In the genomic region with DNA sequence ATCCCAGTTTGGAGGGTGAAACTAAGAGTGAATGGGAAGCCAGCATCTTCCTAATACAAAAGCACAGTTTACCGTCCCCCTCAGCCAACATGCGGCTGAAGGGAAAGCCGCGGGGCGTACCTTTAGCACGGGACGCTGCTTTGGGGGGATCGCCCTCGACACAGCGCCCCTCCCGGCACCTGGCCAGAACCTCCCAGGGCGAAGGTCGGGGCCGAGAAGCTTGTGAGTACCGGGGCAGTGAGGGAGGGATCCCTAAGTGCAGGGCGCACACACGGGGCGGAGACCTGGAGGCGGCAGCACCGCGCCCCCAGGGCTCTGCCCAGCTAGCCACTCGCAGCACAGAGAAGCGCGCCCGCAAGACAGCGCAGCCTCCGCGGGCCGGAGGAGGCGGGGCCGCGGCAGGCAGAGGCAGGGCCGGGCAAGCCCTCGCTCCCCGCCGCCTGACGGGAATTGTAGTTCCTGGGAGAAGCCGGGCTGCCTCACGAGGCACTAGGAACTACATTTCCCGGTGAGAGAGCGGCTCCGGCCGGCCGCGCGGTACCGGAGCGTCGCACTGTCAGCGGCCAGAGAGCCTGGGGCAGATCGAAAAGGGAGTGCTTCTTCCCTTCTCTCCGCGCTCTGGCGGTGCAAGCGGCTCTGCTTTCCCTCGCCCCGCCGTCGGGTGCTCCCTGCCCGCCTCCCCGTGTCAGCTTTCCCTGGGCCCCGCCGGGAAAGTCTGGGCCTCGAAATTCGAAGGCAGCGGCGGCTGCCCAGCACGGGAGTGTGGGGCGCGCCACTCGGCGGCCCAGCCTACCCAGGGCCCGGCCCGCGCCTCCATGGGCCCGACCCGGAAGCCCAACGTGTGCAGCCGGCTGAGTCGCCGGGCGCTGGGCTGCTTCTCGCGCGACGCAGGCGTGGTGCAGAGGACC, we compare ENCODE assay signal across 1 cellular context.
TF ChIP-seq lines count a peak whose summit lies in the region.

A gene with protein sequence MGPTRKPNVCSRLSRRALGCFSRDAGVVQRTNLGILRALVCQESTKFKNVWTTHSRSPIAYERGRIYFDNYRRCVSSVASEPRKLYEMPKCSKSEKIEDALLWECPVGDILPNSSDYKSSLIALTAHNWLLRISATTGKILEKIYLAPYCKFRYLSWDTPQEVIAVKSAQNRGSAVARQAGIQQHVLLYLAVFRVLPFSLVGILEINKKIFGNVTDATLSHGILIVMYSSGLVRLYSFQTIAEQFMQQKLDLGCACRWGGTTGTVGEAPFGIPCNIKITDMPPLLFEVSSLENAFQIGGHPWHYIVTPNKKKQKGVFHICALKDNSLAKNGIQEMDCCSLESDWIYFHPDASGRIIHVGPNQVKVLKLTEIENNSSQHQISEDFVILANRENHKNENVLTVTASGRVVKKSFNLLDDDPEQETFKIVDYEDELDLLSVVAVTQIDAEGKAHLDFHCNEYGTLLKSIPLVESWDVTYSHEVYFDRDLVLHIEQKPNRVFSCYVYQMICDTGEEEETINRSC (plus strand): TSS at position 464 of the 908 bp plus-strand sequence. CDS start 352 bp downstream, at position 816.
A gene with protein sequence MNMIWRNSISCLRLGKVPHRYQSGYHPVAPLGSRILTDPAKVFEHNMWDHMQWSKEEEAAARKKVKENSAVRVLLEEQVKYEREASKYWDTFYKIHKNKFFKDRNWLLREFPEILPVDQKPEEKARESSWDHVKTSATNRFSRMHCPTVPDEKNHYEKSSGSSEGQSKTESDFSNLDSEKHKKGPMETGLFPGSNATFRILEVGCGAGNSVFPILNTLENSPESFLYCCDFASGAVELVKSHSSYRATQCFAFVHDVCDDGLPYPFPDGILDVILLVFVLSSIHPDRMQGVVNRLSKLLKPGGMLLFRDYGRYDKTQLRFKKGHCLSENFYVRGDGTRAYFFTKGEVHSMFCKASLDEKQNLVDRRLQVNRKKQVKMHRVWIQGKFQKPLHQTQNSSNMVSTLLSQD (minus strand): TSS at position 228 of the 908 bp plus-strand sequence. CDS start 41,805 bp downstream, outside the sequence.

TF ChIP-seq in K562, 482 proteins besides CTCF, POLR2A, EP300 and RAD21 (continued from another document and continues in another):
- TF ChIP-seq, protein P1, sequence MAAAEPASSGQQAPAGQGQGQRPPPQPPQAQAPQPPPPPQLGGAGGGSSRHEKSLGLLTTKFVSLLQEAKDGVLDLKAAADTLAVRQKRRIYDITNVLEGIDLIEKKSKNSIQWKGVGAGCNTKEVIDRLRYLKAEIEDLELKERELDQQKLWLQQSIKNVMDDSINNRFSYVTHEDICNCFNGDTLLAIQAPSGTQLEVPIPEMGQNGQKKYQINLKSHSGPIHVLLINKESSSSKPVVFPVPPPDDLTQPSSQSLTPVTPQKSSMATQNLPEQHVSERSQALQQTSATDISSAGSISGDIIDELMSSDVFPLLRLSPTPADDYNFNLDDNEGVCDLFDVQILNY (CRISPR knock-in tag; IDR thresholded peaks at IDR 0.05) = no peak
- TF ChIP-seq CBX8 (IDR thresholded peaks at IDR 0.05; ENCODE audit: borderline replicate concordance, extremely low read depth, low read depth, low read length, poor library complexity, severe bottlenecking) = no peak
- peak; percentile 99 for TF ChIP-seq POLR2G (IDR thresholded peaks at IDR 0.05; ENCODE audit: low read depth, low read length)
- TF ChIP-seq TCFL5 (CRISPR knock-in tag; conservative IDR thresholded peaks at IDR 0.05) = peak; percentile 52; the same call in 1 of the 2 replicates
- peak; percentile 99 for TF ChIP-seq EP400 (IDR thresholded peaks at IDR 0.05)
- no peak for TF ChIP-seq RFX5 (IDR thresholded peaks at IDR 0.05; ENCODE audit: low read depth, low read length)
- peak; percentile 16; the same call in 1 of the 2 replicates for TF ChIP-seq ATF1 (CRISPR knock-in tag; IDR thresholded peaks at IDR 0.05)
- TF ChIP-seq ATF1 (tag; IDR thresholded peaks at IDR 0.05) = peak; percentile 88
- no peak for TF ChIP-seq MTF1 (CRISPR knock-in tag; IDR thresholded peaks at IDR 0.05; ENCODE audit: borderline replicate concordance)
- TF ChIP-seq, protein P2, sequence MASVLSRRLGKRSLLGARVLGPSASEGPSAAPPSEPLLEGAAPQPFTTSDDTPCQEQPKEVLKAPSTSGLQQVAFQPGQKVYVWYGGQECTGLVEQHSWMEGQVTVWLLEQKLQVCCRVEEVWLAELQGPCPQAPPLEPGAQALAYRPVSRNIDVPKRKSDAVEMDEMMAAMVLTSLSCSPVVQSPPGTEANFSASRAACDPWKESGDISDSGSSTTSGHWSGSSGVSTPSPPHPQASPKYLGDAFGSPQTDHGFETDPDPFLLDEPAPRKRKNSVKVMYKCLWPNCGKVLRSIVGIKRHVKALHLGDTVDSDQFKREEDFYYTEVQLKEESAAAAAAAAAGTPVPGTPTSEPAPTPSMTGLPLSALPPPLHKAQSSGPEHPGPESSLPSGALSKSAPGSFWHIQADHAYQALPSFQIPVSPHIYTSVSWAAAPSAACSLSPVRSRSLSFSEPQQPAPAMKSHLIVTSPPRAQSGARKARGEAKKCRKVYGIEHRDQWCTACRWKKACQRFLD (CRISPR knock-in tag; IDR thresholded peaks at IDR 0.05) = peak; percentile 54
- TF ChIP-seq TFAM (CRISPR knock-in tag; conservative IDR thresholded peaks at IDR 0.05) = no peak
- TF ChIP-seq ARID1B (IDR thresholded peaks at IDR 0.05) = no peak; the same call in 1 of the 2 replicates
- TF ChIP-seq RHOXF2B (CRISPR knock-in tag; conservative IDR thresholded peaks at IDR 0.05) = 0 out of 2 replicates have a peak, but pooled peaks have one; percentile 76
- TF ChIP-seq RBM17 (IDR thresholded peaks at IDR 0.05; ENCODE audit: borderline replicate concordance, low read depth, low read length) = no peak
- TF ChIP-seq, protein P3, sequence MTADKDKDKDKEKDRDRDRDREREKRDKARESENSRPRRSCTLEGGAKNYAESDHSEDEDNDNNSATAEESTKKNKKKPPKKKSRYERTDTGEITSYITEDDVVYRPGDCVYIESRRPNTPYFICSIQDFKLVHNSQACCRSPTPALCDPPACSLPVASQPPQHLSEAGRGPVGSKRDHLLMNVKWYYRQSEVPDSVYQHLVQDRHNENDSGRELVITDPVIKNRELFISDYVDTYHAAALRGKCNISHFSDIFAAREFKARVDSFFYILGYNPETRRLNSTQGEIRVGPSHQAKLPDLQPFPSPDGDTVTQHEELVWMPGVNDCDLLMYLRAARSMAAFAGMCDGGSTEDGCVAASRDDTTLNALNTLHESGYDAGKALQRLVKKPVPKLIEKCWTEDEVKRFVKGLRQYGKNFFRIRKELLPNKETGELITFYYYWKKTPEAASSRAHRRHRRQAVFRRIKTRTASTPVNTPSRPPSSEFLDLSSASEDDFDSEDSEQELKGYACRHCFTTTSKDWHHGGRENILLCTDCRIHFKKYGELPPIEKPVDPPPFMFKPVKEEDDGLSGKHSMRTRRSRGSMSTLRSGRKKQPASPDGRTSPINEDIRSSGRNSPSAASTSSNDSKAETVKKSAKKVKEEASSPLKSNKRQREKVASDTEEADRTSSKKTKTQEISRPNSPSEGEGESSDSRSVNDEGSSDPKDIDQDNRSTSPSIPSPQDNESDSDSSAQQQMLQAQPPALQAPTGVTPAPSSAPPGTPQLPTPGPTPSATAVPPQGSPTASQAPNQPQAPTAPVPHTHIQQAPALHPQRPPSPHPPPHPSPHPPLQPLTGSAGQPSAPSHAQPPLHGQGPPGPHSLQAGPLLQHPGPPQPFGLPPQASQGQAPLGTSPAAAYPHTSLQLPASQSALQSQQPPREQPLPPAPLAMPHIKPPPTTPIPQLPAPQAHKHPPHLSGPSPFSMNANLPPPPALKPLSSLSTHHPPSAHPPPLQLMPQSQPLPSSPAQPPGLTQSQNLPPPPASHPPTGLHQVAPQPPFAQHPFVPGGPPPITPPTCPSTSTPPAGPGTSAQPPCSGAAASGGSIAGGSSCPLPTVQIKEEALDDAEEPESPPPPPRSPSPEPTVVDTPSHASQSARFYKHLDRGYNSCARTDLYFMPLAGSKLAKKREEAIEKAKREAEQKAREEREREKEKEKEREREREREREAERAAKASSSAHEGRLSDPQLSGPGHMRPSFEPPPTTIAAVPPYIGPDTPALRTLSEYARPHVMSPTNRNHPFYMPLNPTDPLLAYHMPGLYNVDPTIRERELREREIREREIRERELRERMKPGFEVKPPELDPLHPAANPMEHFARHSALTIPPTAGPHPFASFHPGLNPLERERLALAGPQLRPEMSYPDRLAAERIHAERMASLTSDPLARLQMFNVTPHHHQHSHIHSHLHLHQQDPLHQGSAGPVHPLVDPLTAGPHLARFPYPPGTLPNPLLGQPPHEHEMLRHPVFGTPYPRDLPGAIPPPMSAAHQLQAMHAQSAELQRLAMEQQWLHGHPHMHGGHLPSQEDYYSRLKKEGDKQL (CRISPR knock-in tag; IDR thresholded peaks at IDR 0.05; ENCODE audit: borderline replicate concordance) = peak; percentile 93; the same call in 1 of the 2 replicates
- TF ChIP-seq KAT7 (CRISPR knock-in tag; IDR thresholded peaks at IDR 0.05; ENCODE audit: borderline replicate concordance) = peak; percentile 91
- TF ChIP-seq RBFOX2 (IDR thresholded peaks at IDR 0.05; ENCODE audit: low read depth, low read length) = peak; percentile 99
- peak; percentile 93 for TF ChIP-seq OTX1 (CRISPR knock-in tag; IDR thresholded peaks at IDR 0.05)
- TF ChIP-seq RBBP5 (IDR thresholded peaks at IDR 0.05; ENCODE audit: borderline replicate concordance, insufficient read depth, low read length, poor library complexity, severe bottlenecking) = peak; percentile 98
- TF ChIP-seq, protein P4, sequence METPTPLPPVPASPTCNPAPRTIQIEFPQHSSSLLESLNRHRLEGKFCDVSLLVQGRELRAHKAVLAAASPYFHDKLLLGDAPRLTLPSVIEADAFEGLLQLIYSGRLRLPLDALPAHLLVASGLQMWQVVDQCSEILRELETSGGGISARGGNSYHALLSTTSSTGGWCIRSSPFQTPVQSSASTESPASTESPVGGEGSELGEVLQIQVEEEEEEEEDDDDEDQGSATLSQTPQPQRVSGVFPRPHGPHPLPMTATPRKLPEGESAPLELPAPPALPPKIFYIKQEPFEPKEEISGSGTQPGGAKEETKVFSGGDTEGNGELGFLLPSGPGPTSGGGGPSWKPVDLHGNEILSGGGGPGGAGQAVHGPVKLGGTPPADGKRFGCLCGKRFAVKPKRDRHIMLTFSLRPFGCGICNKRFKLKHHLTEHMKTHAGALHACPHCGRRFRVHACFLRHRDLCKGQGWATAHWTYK (CRISPR knock-in tag; IDR thresholded peaks at IDR 0.05) = peak; percentile 89
- TF ChIP-seq FOXA3 (CRISPR knock-in tag; conservative IDR thresholded peaks at IDR 0.05 in 1 of 2, IDR thresholded peaks at IDR 0.05 in 1 of 2) = peak in 1 of 2 experiments; percentile 78; a peak in 1 of 4 replicates
- TF ChIP-seq ZBTB7A (IDR thresholded peaks at IDR 0.05; ENCODE audit: borderline replicate concordance, control insufficient read depth, low read depth, low read length) = peak; percentile 95
- TF ChIP-seq, protein P5, sequence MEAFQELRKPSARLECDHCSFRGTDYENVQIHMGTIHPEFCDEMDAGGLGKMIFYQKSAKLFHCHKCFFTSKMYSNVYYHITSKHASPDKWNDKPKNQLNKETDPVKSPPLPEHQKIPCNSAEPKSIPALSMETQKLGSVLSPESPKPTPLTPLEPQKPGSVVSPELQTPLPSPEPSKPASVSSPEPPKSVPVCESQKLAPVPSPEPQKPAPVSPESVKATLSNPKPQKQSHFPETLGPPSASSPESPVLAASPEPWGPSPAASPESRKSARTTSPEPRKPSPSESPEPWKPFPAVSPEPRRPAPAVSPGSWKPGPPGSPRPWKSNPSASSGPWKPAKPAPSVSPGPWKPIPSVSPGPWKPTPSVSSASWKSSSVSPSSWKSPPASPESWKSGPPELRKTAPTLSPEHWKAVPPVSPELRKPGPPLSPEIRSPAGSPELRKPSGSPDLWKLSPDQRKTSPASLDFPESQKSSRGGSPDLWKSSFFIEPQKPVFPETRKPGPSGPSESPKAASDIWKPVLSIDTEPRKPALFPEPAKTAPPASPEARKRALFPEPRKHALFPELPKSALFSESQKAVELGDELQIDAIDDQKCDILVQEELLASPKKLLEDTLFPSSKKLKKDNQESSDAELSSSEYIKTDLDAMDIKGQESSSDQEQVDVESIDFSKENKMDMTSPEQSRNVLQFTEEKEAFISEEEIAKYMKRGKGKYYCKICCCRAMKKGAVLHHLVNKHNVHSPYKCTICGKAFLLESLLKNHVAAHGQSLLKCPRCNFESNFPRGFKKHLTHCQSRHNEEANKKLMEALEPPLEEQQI (IDR thresholded peaks at IDR 0.05) = peak; percentile 99
- TF ChIP-seq, protein P6, sequence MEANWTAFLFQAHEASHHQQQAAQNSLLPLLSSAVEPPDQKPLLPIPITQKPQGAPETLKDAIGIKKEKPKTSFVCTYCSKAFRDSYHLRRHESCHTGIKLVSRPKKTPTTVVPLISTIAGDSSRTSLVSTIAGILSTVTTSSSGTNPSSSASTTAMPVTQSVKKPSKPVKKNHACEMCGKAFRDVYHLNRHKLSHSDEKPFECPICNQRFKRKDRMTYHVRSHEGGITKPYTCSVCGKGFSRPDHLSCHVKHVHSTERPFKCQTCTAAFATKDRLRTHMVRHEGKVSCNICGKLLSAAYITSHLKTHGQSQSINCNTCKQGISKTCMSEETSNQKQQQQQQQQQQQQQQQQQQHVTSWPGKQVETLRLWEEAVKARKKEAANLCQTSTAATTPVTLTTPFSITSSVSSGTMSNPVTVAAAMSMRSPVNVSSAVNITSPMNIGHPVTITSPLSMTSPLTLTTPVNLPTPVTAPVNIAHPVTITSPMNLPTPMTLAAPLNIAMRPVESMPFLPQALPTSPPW (CRISPR knock-in tag; IDR thresholded peaks at IDR 0.05) = peak; percentile 82
- TF ChIP-seq POLR2B (IDR thresholded peaks at IDR 0.05; ENCODE audit: low read depth, partially characterized antibody) = peak; percentile 85
- peak; percentile 35; the same call in 1 of the 2 replicates for TF ChIP-seq HLTF (IDR thresholded peaks at IDR 0.05)
- peak; percentile 53 for TF ChIP-seq MBD2 (IDR thresholded peaks at IDR 0.05; ENCODE audit: borderline replicate concordance, low read depth)
- TF ChIP-seq, protein P7, sequence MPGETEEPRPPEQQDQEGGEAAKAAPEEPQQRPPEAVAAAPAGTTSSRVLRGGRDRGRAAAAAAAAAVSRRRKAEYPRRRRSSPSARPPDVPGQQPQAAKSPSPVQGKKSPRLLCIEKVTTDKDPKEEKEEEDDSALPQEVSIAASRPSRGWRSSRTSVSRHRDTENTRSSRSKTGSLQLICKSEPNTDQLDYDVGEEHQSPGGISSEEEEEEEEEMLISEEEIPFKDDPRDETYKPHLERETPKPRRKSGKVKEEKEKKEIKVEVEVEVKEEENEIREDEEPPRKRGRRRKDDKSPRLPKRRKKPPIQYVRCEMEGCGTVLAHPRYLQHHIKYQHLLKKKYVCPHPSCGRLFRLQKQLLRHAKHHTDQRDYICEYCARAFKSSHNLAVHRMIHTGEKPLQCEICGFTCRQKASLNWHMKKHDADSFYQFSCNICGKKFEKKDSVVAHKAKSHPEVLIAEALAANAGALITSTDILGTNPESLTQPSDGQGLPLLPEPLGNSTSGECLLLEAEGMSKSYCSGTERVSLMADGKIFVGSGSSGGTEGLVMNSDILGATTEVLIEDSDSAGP (CRISPR knock-in tag; IDR thresholded peaks at IDR 0.05) = no peak
- no peak for TF ChIP-seq ZNF707 (CRISPR knock-in tag; conservative IDR thresholded peaks at IDR 0.05)
- TF ChIP-seq CREB1 (IDR thresholded peaks at IDR 0.05) = peak; percentile 52
- peak; percentile 87 for TF ChIP-seq CREB1 (CRISPR knock-in tag; IDR thresholded peaks at IDR 0.05)
- TF ChIP-seq KDM5B (IDR thresholded peaks at IDR 0.05; ENCODE audit: insufficient replicate concordance, low read depth, low read length) = peak; percentile 93
- 0 out of 2 replicates have a peak, but pooled peaks have one; percentile 62 for TF ChIP-seq ERF (CRISPR knock-in tag; IDR thresholded peaks at IDR 0.05)
- peak; percentile 56; the same call in 1 of the 2 replicates for TF ChIP-seq LARP7 (IDR thresholded peaks at IDR 0.05)
- peak; percentile 81; the same call in 1 of the 2 replicates for TF ChIP-seq RBM34 (IDR thresholded peaks at IDR 0.05; ENCODE audit: borderline replicate concordance, insufficient read depth, low read length)
- peak; percentile 84; the same call in 1 of the 2 replicates for TF ChIP-seq CHCHD3 (CRISPR knock-in tag; IDR thresholded peaks at IDR 0.05)
